In the genomic region with DNA sequence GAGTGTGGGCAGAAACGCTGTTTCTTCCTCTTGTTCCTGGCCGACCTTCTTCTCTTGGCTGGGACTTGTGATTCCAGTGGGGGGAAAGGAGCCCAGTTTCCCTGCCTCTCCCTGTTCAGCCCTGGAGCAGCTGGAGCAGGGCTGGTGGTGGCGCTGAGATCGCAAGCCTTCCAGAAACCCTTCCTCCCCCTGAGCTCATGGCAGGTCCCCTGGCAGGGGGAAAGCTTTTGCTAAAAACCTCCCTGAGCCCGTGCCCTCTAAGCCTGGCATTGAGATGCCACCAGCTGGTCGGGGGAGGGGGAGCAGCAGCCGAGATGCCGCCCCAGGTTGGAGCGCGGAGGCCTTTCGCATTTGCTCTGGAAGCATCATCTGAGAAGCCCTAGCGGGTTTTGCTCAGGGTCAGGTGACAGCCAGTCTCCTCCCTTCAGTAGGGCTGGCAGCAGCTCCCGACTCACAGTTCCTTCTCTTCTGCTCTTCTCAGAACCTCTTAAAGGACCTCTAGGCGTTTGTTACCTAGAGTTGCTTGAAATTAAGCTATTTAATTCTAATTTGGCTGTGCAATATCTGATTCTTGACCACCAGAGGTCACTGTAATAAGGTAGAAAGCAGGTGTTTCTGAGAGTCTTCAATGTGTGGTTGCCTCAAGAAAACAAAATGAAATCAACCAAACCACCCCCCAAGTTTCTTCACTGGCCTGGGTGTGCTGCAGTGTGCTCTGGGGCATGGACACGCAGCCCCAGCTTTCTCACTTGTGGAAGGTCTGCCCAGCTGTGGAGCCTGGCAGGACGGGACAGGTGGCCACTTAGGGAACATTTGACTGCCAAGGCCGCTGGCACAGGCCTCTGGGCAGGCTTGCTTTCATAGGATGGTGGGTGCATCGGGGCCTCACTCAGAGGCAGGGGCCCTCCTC, we compare ENCODE assay signal across 9 cellular contexts.
DNase-seq lines count a peak whose midpoint lies in the region; ATAC-seq and TF ChIP-seq lines count a peak whose summit lies in the region.
"Had no signal": no experiment of that assay in that cellular context is flagged by ENCODE, and none has a peak within 500 bp of the region (broad histone marks: within the 10 kb centered on the region; RNA-seq: fewer than 3 reads in every experiment).

No MANE protein-coding gene starts in this region.

- POLR2A ChIA-PET in RWPE1 (lab: Yijun Ruan, JAX; ENCODE audit: low non-redundant PET) = no interaction called here

- H3K9me3 ChIP-seq in gastroesophageal sphincter = peaks cover 0 to 6% (median 0%) of the 10 kb centered on the region in 3 donors

- peaks cover 54% of the 10 kb centered on the region for H3K27me3 ChIP-seq in gastroesophageal sphincter

- no peaks in the 10 kb centered on the region for H3K4me1 ChIP-seq in gastroesophageal sphincter

- WGBS in gastroesophageal sphincter (ENCODE audit: low coverage in 1 of 2), 2 donors = 17 to 50% methylated on average over 2 to 3 of the region's 18 CpGs

- H3K27ac ChIP-seq in RWPE1 (no peak overlapping the region), gastroesophageal sphincter (no peak overlapping the region)
- H3K27ac ChIP-seq: SK-N-MC had no signal

- TF ChIP-seq POLR2A in gastroesophageal sphincter (IDR thresholded peaks at IDR 0.05) = no peak

- H3K4me3 ChIP-seq in gastroesophageal sphincter (no peak overlapping the region), skeletal muscle cell (ENCODE audit: low read depth, low read length) (no peak overlapping the region)

- TF ChIP-seq EP300 in gastroesophageal sphincter (IDR thresholded peaks at IDR 0.05) = no peak

- no peaks in the 10 kb centered on the region for H3K36me3 ChIP-seq in gastroesophageal sphincter

- peak; percentile 57 for TF ChIP-seq CTCF in RWPE1 (conservative IDR thresholded peaks at IDR 0.05; ENCODE audit: low read depth)
- peak in 3 of 4 experiments; percentile 52 to 59 (median 57) for TF ChIP-seq CTCF in gastroesophageal sphincter (IDR thresholded peaks at IDR 0.05)

- DNase-seq in DMS153 (lab: John Stamatoyannopoulos, UW) (peak; percentile 36), HuH-7.5 (ENCODE audit: low spot score) (peak; percentile 28), RWPE1 (ENCODE audit: low spot score) (peak; percentile 67), skeletal muscle cell (ENCODE audit: low read depth) (peak; percentile 9)
- DNase-seq in activated effector memory CD4-positive, alpha-beta T cell treated with anti-CD3 and anti-CD28 coated beads, Interleukin-2, amount 50 U/mL, for 16 hours = no peak

- CTCF ChIA-PET in RWPE1 (lab: Yijun Ruan, JAX) = interaction anchor here (0.6 to 4.0 kb wide), 21 partner anchors 11 to 706 kb away, joined by 3 to 19 read pairs (median 3); no protein-coding TSS in a partner anchor

- ATAC-seq in gastroesophageal sphincter = no peak
- ATAC-seq in HG03159 (IDR thresholded peaks at IDR 0.05; ENCODE audit: unreplicated experiment) = no peak
- ATAC-seq in GM19395 (IDR thresholded peaks at IDR 0.05; ENCODE audit: unreplicated experiment) = no peak
